Comparison of ENCODE assay signal across 8 cellular contexts in the genomic region with DNA sequence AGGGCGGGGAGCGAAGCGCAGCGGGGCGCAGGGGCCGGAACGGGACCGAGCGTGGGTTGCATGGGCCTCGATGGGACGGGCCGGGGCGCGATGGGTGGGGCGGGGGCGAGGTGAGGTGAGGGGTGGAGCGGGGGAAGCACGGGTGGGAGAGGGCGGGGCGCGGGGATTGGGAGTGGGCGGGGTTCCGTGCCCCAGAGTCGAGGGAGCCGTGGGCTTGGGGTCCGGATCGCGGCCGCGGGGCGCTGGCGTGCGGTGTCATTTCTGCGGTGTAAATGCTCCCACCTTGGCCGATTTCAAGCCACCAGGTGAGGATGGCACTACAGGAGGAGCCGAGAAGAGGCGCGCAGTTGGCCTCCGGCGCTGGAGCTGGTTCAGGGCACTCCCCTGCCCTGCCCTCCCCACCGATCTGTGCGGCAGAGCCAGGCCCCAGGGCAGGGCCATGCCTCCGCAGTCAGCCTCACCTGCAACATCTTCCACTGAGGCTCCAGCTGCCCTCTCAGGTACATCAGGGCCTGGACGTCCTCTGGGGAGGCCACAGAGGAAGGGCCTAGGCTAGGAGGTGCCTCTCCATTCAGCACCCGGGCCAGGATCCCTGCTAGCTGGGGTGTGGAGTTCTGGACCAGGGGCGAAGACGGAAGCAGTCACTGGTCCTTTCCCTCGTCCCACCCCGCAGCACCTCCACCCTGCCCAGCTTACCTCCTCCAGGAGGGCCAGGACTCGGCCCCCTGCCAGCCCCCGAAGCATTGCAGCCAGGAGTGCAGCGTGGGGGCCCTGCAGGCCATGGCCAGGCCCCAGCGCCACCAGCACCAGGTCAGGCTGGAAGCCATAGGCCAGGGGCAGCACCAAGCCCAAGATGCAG. TPM values are rescaled to one million over a fixed set of nuclear protein-coding genes. Genes with fewer than 3 reads are reported as not detected.
A peak's percentile ranks its signal among the peaks of the same experiment; 100 is the strongest.
DNase-seq lines count a peak whose midpoint lies in the region; ATAC-seq, FAIRE-seq and TF ChIP-seq lines count a peak whose summit lies in the region.

No MANE protein-coding gene starts in this region.

- no peak overlapping the region for H2BK15ac ChIP-seq in IMR-90 (ENCODE audit: low read depth, low read length)

- no peaks in the 10 kb centered on the region for H3K27me3 Mint-ChIP-seq in CD4-positive, CD25-positive, alpha-beta regulatory T cell
- peaks cover 9% of the 10 kb centered on the region for H3K27me3 Mint-ChIP-seq in brain

- peak overlapping the region; percentile 98 for H2AK9ac ChIP-seq in IMR-90 (replicated peaks; ENCODE audit: low read depth, low read length, poor library complexity)

- TF ChIP-seq EP300 in transverse colon (IDR thresholded peaks at IDR 0.05; ENCODE audit: low read depth) = no peak

- peaks cover 3% of the 10 kb centered on the region for H3K36me3 Mint-ChIP-seq in CD4-positive, CD25-positive, alpha-beta regulatory T cell
- H3K36me3 Mint-ChIP-seq in brain = peaks cover 4% of the 10 kb centered on the region

- H3K9ac ChIP-seq in IMR-90 (ENCODE audit: low read depth, low read length) (peak overlapping the region; percentile 98), liver (ENCODE audit: low read depth in 1 of 2, low read length in 2 of 2) (peak overlapping the region; percentile 6 to 13)

- H3K4me1 Mint-ChIP-seq in CD4-positive, CD25-positive, alpha-beta regulatory T cell = peaks cover 10 to 55% (median 30%) of the 10 kb centered on the region in 4 donors
- H3K4me1 Mint-ChIP-seq in brain = peaks cover 53% of the 10 kb centered on the region

- H3K27me3 ChIP-seq in CD4-positive, CD25-positive, alpha-beta regulatory T cell (ENCODE audit: control insufficient read depth, insufficient read depth, low read length) = no peaks in the 10 kb centered on the region
- H3K27me3 ChIP-seq in IMR-90 (ENCODE audit: control insufficient read depth, insufficient read depth, low read length) (no peaks in the 10 kb centered on the region), liver (ENCODE audit: control insufficient read depth in 4 of 4, insufficient read depth in 4 of 4, low read length in 3 of 4) (no peaks in the 10 kb centered on the region), transverse colon (no peaks in the 10 kb centered on the region)

- H3K4me1 ChIP-seq in CD4-positive, CD25-positive, alpha-beta regulatory T cell (ENCODE audit: control insufficient read depth, insufficient read depth, low read length, poor library complexity, severe bottlenecking) = peaks cover 78% of the 10 kb centered on the region
- H3K4me1 ChIP-seq in IMR-90 (ENCODE audit: control insufficient read depth, insufficient read depth, low read length) (peaks cover 17% of the 10 kb centered on the region), liver (ENCODE audit: control insufficient read depth in 4 of 4, insufficient read depth in 4 of 4, low read length in 3 of 4) (peaks cover 9 to 72% (median 58%) of the 10 kb centered on the region in 4 donors), transverse colon (peaks cover 44 to 67% (median 53%) of the 10 kb centered on the region in 4 donors)

- no peaks in the 10 kb centered on the region for H3K9me3 Mint-ChIP-seq in CD4-positive, CD25-positive, alpha-beta regulatory T cell
- peaks cover 0 to 2% (median 0%) of the 10 kb centered on the region in 5 experiments for H3K9me3 Mint-ChIP-seq in brain

- intact Hi-C loops in IMR-90 (cut with micrococcal nuclease) (no loop called here), transverse colon (cut with DNase I; ENCODE audit: low total_unique reads) (no loop called here)

- no peak for TF ChIP-seq POLR2A in IMR-90 (IDR thresholded peaks at IDR 0.05; ENCODE audit: low read depth, low read length)
- no peak for TF ChIP-seq POLR2A in transverse colon (IDR thresholded peaks at IDR 0.05)

- peak overlapping the region; percentile 83 for H3K56ac ChIP-seq in IMR-90 (ENCODE audit: extremely low read depth, insufficient read depth, low read length)

- TF ChIP-seq CTCF in IMR-90 (conservative IDR thresholded peaks at IDR 0.05; ENCODE audit: low read depth, low read length) (no peak), brain (conservative IDR thresholded peaks at IDR 0.05) (no peak), liver (IDR thresholded peaks at IDR 0.05; ENCODE audit: low read depth, low read length, missing input control) (no peak), transverse colon (IDR thresholded peaks at IDR 0.05) (no peak)

- peaks cover 15 to 60% of the 10 kb centered on the region in 2 experiments for H3K79me1 ChIP-seq in IMR-90 (ENCODE audit: low read depth in 1 of 2, low read length in 2 of 2)

- H3K4me3 Mint-ChIP-seq in CD4-positive, CD25-positive, alpha-beta regulatory T cell = peak overlapping the region; percentile 91 to 100 (median 98)
- H3K4me3 Mint-ChIP-seq in brain = peak overlapping the region; percentile 93 to 100 (median 97)

- H3K18ac ChIP-seq in IMR-90 (ENCODE audit: low read depth, low read length) = peak overlapping the region; percentile 38; the same call in 1 of the 2 replicates

- peak overlapping the region; percentile 96 for H4K91ac ChIP-seq in IMR-90 (ENCODE audit: insufficient read depth, low read depth, low read length)

- H2AK5ac ChIP-seq in IMR-90 (ENCODE audit: low read depth, low read length) = peak overlapping the region; percentile 86

- H3K27ac Mint-ChIP-seq in CD4-positive, CD25-positive, alpha-beta regulatory T cell = peak overlapping the region; percentile 93 to 100 (median 100)
- H3K27ac Mint-ChIP-seq in brain = peak overlapping the region; percentile 86 to 100 (median 98)

- H4K8ac ChIP-seq in IMR-90 (ENCODE audit: low read depth in 2 of 2, low read length in 2 of 2) = peak overlapping the region; percentile 99

- peaks cover 37% of the 10 kb centered on the region for H4K20me1 ChIP-seq in IMR-90 (ENCODE audit: insufficient read depth, low read length)

- H3K9me1 ChIP-seq in IMR-90 (ENCODE audit: insufficient read depth, low read length) = 0 out of 2 replicates have a peak, but pooled peaks cover 3% of the 10 kb centered on the region

- no peaks in the 10 kb centered on the region for H3K9me3 ChIP-seq in CD4-positive, CD25-positive, alpha-beta regulatory T cell (ENCODE audit: control insufficient read depth in 2 of 2, low read length in 2 of 2)
- H3K9me3 ChIP-seq in IMR-90 (ENCODE audit: control insufficient read depth, insufficient read depth, low read length) (no peaks in the 10 kb centered on the region), liver (ENCODE audit: control insufficient read depth in 4 of 4, low read length in 3 of 4) (no peaks in the 10 kb centered on the region), transverse colon (no peaks in the 10 kb centered on the region)

- peak overlapping the region; percentile 92 for H2BK5ac ChIP-seq in IMR-90 (ENCODE audit: low read depth, low read length, poor library complexity, severe bottlenecking)

- H3K14ac ChIP-seq in IMR-90 (replicated peaks; ENCODE audit: low read depth, low read length) = peak overlapping the region; percentile 92

- H2BK120ac ChIP-seq in IMR-90 (ENCODE audit: low read depth, low read length) = no peak overlapping the region

- CTCF ChIA-PET in IMR-90 (lab: Yijun Ruan, JAX) = no interaction called here

- ATAC-seq in CD4-positive, CD25-positive, alpha-beta regulatory T cell (ENCODE audit: low read depth in 2 of 2) = peak in 1 of 2 donors; percentile 38
- no peak for ATAC-seq in IMR-90 (ENCODE audit: low read depth)
- ATAC-seq in HG03571 (IDR thresholded peaks at IDR 0.05; ENCODE audit: unreplicated experiment) = no peak
- ATAC-seq in HG02870 (IDR thresholded peaks at IDR 0.05; ENCODE audit: unreplicated experiment) = no peak

- FAIRE-seq in RCC 7860 (lab: Jason Lieb, UNC) = no peak

- peak overlapping the region; percentile 98 for H3K4me2 ChIP-seq in IMR-90 (ENCODE audit: low read depth, low read length)

- no peak overlapping the region for H2BK20ac ChIP-seq in IMR-90 (ENCODE audit: low read depth, low read length)

- no peak for TF ChIP-seq RAD21 in IMR-90 (IDR thresholded peaks at IDR 0.05; ENCODE audit: low read length)
- no peak for TF ChIP-seq RAD21 in liver (IDR thresholded peaks at IDR 0.05)

- H3K36me3 ChIP-seq in CD4-positive, CD25-positive, alpha-beta regulatory T cell (ENCODE audit: control insufficient read depth, insufficient read depth, low read length) = peaks cover 3% of the 10 kb centered on the region
- H3K36me3 ChIP-seq in IMR-90 (ENCODE audit: control insufficient read depth, insufficient read depth, low read length) (peaks cover 21% of the 10 kb centered on the region), liver (ENCODE audit: control insufficient read depth in 4 of 4, insufficient read depth in 3 of 4, low read depth in 1 of 4, low read length in 3 of 4) (peaks cover 0 to 4% (median 2%) of the 10 kb centered on the region in 4 donors), transverse colon (no peaks in the 10 kb centered on the region)

- BruUV-seq in IMR-90 (replicated peaks; lab: Mats Ljungman, UMichigan) = no TSS peak

- peak overlapping the region; percentile 97 for H4K5ac ChIP-seq in IMR-90 (ENCODE audit: low read depth, low read length)

- H3K4me3 ChIP-seq in CD4-positive, CD25-positive, alpha-beta regulatory T cell (ENCODE audit: low read depth, low read length) = peak overlapping the region; percentile 87
- H3K4me3 ChIP-seq in IMR-90 (ENCODE audit: insufficient read depth, low read depth, low read length) (peak overlapping the region; percentile 96), liver (ENCODE audit: low read depth in 1 of 3, low read length in 3 of 3) (peak overlapping the region; percentile 78 to 99 (median 87)), transverse colon (peak overlapping the region; percentile 66 to 92 (median 89))

- peak overlapping the region; percentile 96 for H2AFZ ChIP-seq in IMR-90 (replicated peaks; ENCODE audit: low read length, poor library complexity)

- POLR2A ChIA-PET in IMR-90 (lab: Charles Lee; ENCODE audit: unreplicated experiment) = no interaction called here

- 16% methylated on average over 23 of the region's 53 CpGs; no CpG with 5 or more reads in 1 of the 2 experiments for WGBS in IMR-90 (ENCODE audit: extremely low coverage in 2 of 2, insufficient read length in 1 of 2), 2 experiments
- WGBS in liver = 14% methylated on average over 53 of the region's 53 CpGs
- 15% methylated on average over 40 of the region's 53 CpGs; no CpG with 5 or more reads in 1 of the 2 donors for WGBS in transverse colon (ENCODE audit: low coverage in 1 of 2), 2 donors

- in situ Hi-C loops in IMR-90 (cut with MboI; ENCODE audit: low sequenced_read_pairs) (no loop called here), transverse colon (cut with MboI; ENCODE audit: low pct_ligation_motif_present in 1 of 4, low pct_unique_long_range_greater_than_20kb in 1 of 4, low sequenced_read_pairs in 3 of 4) (no loop called here)

- H3K23ac ChIP-seq in IMR-90 (ENCODE audit: low read depth, low read length) = 0 out of 2 replicates have a peak overlapping the region, but pooled peaks have one; percentile 50

- DNase-seq in CD4-positive, CD25-positive, alpha-beta regulatory T cell = no peak
- DNase-seq in IMR-90 = no peak
- DNase-seq in transverse colon = peak; percentile 38
- DNase-seq in RCC 7860 (ENCODE audit: low spot score) = no peak

- H3K27ac ChIP-seq in CD4-positive, CD25-positive, alpha-beta regulatory T cell (ENCODE audit: insufficient read depth, low read length, poor library complexity, severe bottlenecking) = peak overlapping the region; percentile 96
- peak overlapping the region; percentile 98 for H3K27ac ChIP-seq in IMR-90 (ENCODE audit: insufficient read depth, low read length)
- peak overlapping the region; percentile 80 to 95 for H3K27ac ChIP-seq in liver (ENCODE audit: low read depth in 1 of 2, low read length in 2 of 2)
- peak overlapping the region; percentile 93 to 95 (median 94) for H3K27ac ChIP-seq in transverse colon

- dilution Hi-C loops in IMR-90 (cut with HindIII; ENCODE audit: low sequenced_read_pairs, unreplicated experiment) = no loop called here

- H3K4ac ChIP-seq in IMR-90 (ENCODE audit: low read depth, low read length) = peak overlapping the region; percentile 93

RNA-seq across cellular contexts. Expression of a gene that starts 0.6 kb away (rescaled TPM):
- total RNA-seq in CD4-positive, CD25-positive, alpha-beta regulatory T cell = 132 TPM
- 10 to 100 TPM; 14.0 to 16.3 (median 14.2) TPM for polyA plus RNA-seq in CD4-positive, CD25-positive, alpha-beta regulatory T cell
- 10.0 and 10.8 TPM in 2 replicates for total RNA-seq in IMR-90 (2012; rRNA removed)
- 28.6 and 30.9 TPM in 2 replicates for polyA plus RNA-seq in IMR-90 (2012; rRNA removed)
- 7.5 and 13.6 TPM in 2 replicates for polyA plus RNA-seq in IMR-90 (2012; cell fraction: cytosol; rRNA removed)
- 185 and 466 TPM in 2 replicates for polyA plus RNA-seq in IMR-90 (2012; cell fraction: nucleus; rRNA removed; ENCODE audit: low replicate concordance)
- polyA plus RNA-seq in brain (ENCODE audit: insufficient read depth, low read depth, low replicate concordance) = 14.4 TPM
- 10 to 100 TPM; 20.9 to 31.7 TPM for total RNA-seq in liver
- polyA plus RNA-seq in liver = 10 to 100 TPM in 1 of 2 donors, 1 to 10 TPM in 1; 9.3 to 11.9 TPM
- 100 to 1,000 TPM in 1 of 4 donors, 10 to 100 TPM in 3; 43.8 to 110 (median 73.1) TPM for total RNA-seq in transverse colon

RNA-seq across cellular contexts. Expression of a gene that starts 5.6 kb away (rescaled TPM):
- 125 TPM for total RNA-seq in CD4-positive, CD25-positive, alpha-beta regulatory T cell
- 10 to 100 TPM in 1 of 4 donors, 1 to 10 TPM in 3; 6.0 to 12.5 (median 7.3) TPM for polyA plus RNA-seq in CD4-positive, CD25-positive, alpha-beta regulatory T cell
- total RNA-seq in IMR-90 (2012; rRNA removed) = 3.6 and 3.9 TPM in 2 replicates
- 35.2 and 35.7 TPM in 2 replicates for polyA plus RNA-seq in IMR-90 (2012; rRNA removed)
- 18.7 and 22.6 TPM in 2 replicates for polyA plus RNA-seq in IMR-90 (2012; cell fraction: cytosol; rRNA removed)
- polyA plus RNA-seq in IMR-90 (2012; cell fraction: nucleus; rRNA removed; ENCODE audit: low replicate concordance) = 264 and 926 TPM in 2 replicates
- polyA plus RNA-seq in brain (ENCODE audit: insufficient read depth, low read depth, low replicate concordance) = 14.3 TPM
- 10 to 100 TPM; 11.4 to 18.2 TPM for total RNA-seq in liver
- polyA plus RNA-seq in liver = 10 to 100 TPM in 1 of 2 donors, 1 to 10 TPM in 1; 6.2 to 15.9 TPM
- 100 to 1,000 TPM in 2 of 4 donors, 10 to 100 TPM in 2; 66.8 to 618 (median 142) TPM for total RNA-seq in transverse colon

RNA-seq across cellular contexts. Expression of a gene that starts 16.0 kb away (rescaled TPM):
- total RNA-seq in CD4-positive, CD25-positive, alpha-beta regulatory T cell = 2.0 TPM
- polyA plus RNA-seq in CD4-positive, CD25-positive, alpha-beta regulatory T cell = under 1 TPM in 2 of 4 donors, not detected in 2; 0.03 to 0.05 TPM
- total RNA-seq in IMR-90 (2012; rRNA removed) (35.6 and 41.0 TPM in 2 replicates), liver (1 to 10 TPM; 2.3 to 2.8 TPM), transverse colon (1 to 10 TPM; 1.1 to 9.4 (median 3.3) TPM)
- polyA plus RNA-seq in IMR-90 (2012; rRNA removed) (56.3 and 59.9 TPM in 2 replicates), brain (ENCODE audit: insufficient read depth, low read depth, low replicate concordance) (26.7 TPM), liver (1 to 10 TPM in 1 of 2 donors, under 1 TPM in 1; 0.83 to 1.5 TPM)
- polyA plus RNA-seq in IMR-90 (2012; cell fraction: cytosol; rRNA removed) = 42.8 and 49.5 TPM in 2 replicates
- 269 and 452 TPM in 2 replicates for polyA plus RNA-seq in IMR-90 (2012; cell fraction: nucleus; rRNA removed; ENCODE audit: low replicate concordance)

RNA-seq across cellular contexts. Expression of a gene that starts 24.7 kb away (rescaled TPM):
- total RNA-seq in CD4-positive, CD25-positive, alpha-beta regulatory T cell = 9.3 TPM
- polyA plus RNA-seq in CD4-positive, CD25-positive, alpha-beta regulatory T cell = under 1 TPM; 0.10 to 0.52 (median 0.21) TPM
- total RNA-seq in IMR-90 (2012; rRNA removed) (7.5 and 8.1 TPM in 2 replicates), liver (1 to 10 TPM in 1 of 2 donors, under 1 TPM in 1; 0.65 to 1.2 TPM), transverse colon (1 to 10 TPM; 1.6 to 6.4 (median 2.7) TPM)
- polyA plus RNA-seq in IMR-90 (2012; rRNA removed) (14.4 and 16.6 TPM in 2 replicates), brain (ENCODE audit: insufficient read depth, low read depth, low replicate concordance) (19.1 TPM), liver (1 to 10 TPM in 1 of 2 donors, under 1 TPM in 1; 0.83 to 2.0 TPM)
- polyA plus RNA-seq in IMR-90 (2012; cell fraction: cytosol; rRNA removed) = 11.1 and 14.2 TPM in 2 replicates
- polyA plus RNA-seq in IMR-90 (2012; cell fraction: nucleus; rRNA removed; ENCODE audit: low replicate concordance) = 42.0 and 90.5 TPM in 2 replicates

RNA-seq across cellular contexts. Expression of a gene that starts 44.6 kb away (rescaled TPM):
- 31.9 TPM for total RNA-seq in CD4-positive, CD25-positive, alpha-beta regulatory T cell
- polyA plus RNA-seq in CD4-positive, CD25-positive, alpha-beta regulatory T cell = 1 to 10 TPM; 1.8 to 6.5 (median 3.3) TPM
- total RNA-seq in IMR-90 (2012; rRNA removed) (10.3 and 10.4 TPM in 2 replicates), liver (10 to 100 TPM; 16.4 to 58.9 TPM), transverse colon (10 to 100 TPM; 27.3 to 91.3 (median 35.1) TPM)
- polyA plus RNA-seq in IMR-90 (2012; rRNA removed) (21.4 and 22.9 TPM in 2 replicates), brain (ENCODE audit: insufficient read depth, low read depth, low replicate concordance) (17.1 TPM), liver (10 to 100 TPM; 25.5 to 59.2 TPM)
- polyA plus RNA-seq in IMR-90 (2012; cell fraction: cytosol; rRNA removed) = 16.7 and 25.0 TPM in 2 replicates
- 94.1 and 274 TPM in 2 replicates for polyA plus RNA-seq in IMR-90 (2012; cell fraction: nucleus; rRNA removed; ENCODE audit: low replicate concordance)
